ENCODE assay signal across 15 cellular contexts in the genomic region with DNA sequence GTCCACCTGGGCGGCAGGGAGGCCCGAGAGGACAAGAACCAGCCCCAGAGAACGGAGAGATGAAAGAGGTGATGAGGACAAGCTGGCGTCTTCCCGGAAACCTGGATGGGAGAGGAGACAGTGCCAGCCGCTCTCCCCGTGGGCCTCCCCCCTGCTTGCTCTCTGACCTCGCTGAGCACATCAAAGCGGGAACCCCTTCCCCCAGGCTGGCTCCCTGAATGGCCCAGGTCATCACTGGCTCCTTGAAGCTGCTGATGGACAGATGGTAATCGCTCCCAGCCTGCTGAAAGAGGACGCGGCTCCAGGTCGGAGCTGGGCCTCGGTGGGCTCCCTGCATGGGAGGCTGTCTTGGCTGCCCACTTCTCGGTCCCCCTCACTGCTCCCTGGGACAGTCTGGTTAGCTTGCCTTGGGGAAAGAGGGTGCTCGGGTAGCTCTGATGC. TPM values are rescaled to one million over a fixed set of nuclear protein-coding genes. Genes with fewer than 3 reads are reported as not detected.
DNase-seq lines count a peak whose midpoint lies in the region; ATAC-seq and TF ChIP-seq lines count a peak whose summit lies in the region.
"Had no signal": no experiment of that assay in that cellular context is flagged by ENCODE, and none has a peak within 500 bp of the region (broad histone marks: within the 10 kb centered on the region; RNA-seq: fewer than 3 reads in every experiment).

No MANE protein-coding gene starts in this region.

- TF ChIP-seq CTCF in WTC11 (IDR thresholded peaks at IDR 0.05) (no peak), nephron progenitor cell (IDR thresholded peaks at IDR 0.05) (no peak)

- H3K36me3 ChIP-seq in H7 (replicated peaks; ENCODE audit: control insufficient read depth, insufficient read depth, low read length) (peaks cover 21% of the 10 kb centered on the region), subcutaneous abdominal adipose tissue (ENCODE audit: control insufficient read depth in 5 of 5, insufficient read depth in 5 of 5, low read length in 5 of 5) (peaks cover 0 to 73% (median 45%) of the 10 kb centered on the region in 5 donors)

- H3K4me3 ChIP-seq in H7 (ENCODE audit: insufficient read depth, low read depth, low read length), result no peak overlapping the region
- no peak overlapping the region for H3K4me3 ChIP-seq in subcutaneous abdominal adipose tissue (ENCODE audit: low read depth in 1 of 5, low read length in 5 of 5)
- H3K4me3 ChIP-seq: GM23338 had no signal

- POLR2A ChIA-PET in WTC11 (lab: Charles Lee), result interaction anchor here (1.1 kb wide), 1 partner anchor 251 kb away, joined by 4 read pairs; no protein-coding TSS in a partner anchor

- H3K9ac ChIP-seq in subcutaneous abdominal adipose tissue (ENCODE audit: low read length in 5 of 5), result no peak overlapping the region

- H3K4me1 Mint-ChIP-seq in WTC11, result peaks cover 2% of the 10 kb centered on the region; the same call in 1 of the 2 replicates
- H3K4me1 Mint-ChIP-seq in nephron progenitor cell, result peaks cover 43% of the 10 kb centered on the region
- H3K4me1 Mint-ChIP-seq in stimulated activated effector memory CD8-positive, alpha-beta T cell treated with anti-CD3 and anti-CD28 coated beads, Interleukin-12 subunit alpha, Interleukin-12 subunit beta, amount 100 ng/mL, for 72 hours, result peaks cover 9% of the 10 kb centered on the region

- H3K9me3 ChIP-seq in subcutaneous abdominal adipose tissue (ENCODE audit: control insufficient read depth in 5 of 5, low read length in 5 of 5), result peaks cover 0 to 5% (median 0%) of the 10 kb centered on the region in 5 donors

- H3K36me3 Mint-ChIP-seq in WTC11 (peaks cover 48% of the 10 kb centered on the region), nephron progenitor cell (ENCODE audit: low read depth) (peaks cover 65% of the 10 kb centered on the region)
- H3K36me3 Mint-ChIP-seq in stimulated activated effector memory CD8-positive, alpha-beta T cell treated with anti-CD3 and anti-CD28 coated beads, Interleukin-12 subunit alpha, Interleukin-12 subunit beta, amount 100 ng/mL, for 72 hours, result peaks cover 51% of the 10 kb centered on the region

- H3K27ac Mint-ChIP-seq in WTC11 (no peak overlapping the region), nephron progenitor cell (no peak overlapping the region)
- no peak overlapping the region for H3K27ac Mint-ChIP-seq in stimulated activated effector memory CD8-positive, alpha-beta T cell treated with anti-CD3 and anti-CD28 coated beads, Interleukin-12 subunit alpha, Interleukin-12 subunit beta, amount 100 ng/mL, for 72 hours
- H3K27ac Mint-ChIP-seq: CD4-positive, alpha-beta T cell; GM23338; HFFc6; IgD-negative memory B cell had no signal

- H3K4me3 Mint-ChIP-seq in WTC11 (no peak overlapping the region), nephron progenitor cell (no peak overlapping the region)
- no peak overlapping the region for H3K4me3 Mint-ChIP-seq in stimulated activated effector memory CD8-positive, alpha-beta T cell treated with anti-CD3 and anti-CD28 coated beads, Interleukin-12 subunit alpha, Interleukin-12 subunit beta, amount 100 ng/mL, for 72 hours
- H3K4me3 Mint-ChIP-seq: CD4-positive, alpha-beta T cell; GM23338; HFFc6; IgD-negative memory B cell had no signal

- H3K4me1 ChIP-seq in subcutaneous abdominal adipose tissue (ENCODE audit: control insufficient read depth in 5 of 5, insufficient read depth in 5 of 5, low read length in 5 of 5), result peaks cover 0 to 23% (median 16%) of the 10 kb centered on the region in 5 donors
- H3K4me1 ChIP-seq: Caco-2 had no signal

- H3K27me3 ChIP-seq in H7 (ENCODE audit: control insufficient read depth, insufficient read depth, low read length) (no peaks in the 10 kb centered on the region), subcutaneous abdominal adipose tissue (ENCODE audit: control insufficient read depth in 5 of 5, insufficient read depth in 4 of 5, low read length in 5 of 5) (no peaks in the 10 kb centered on the region)

- peak overlapping the region; percentile 54 for H3K27ac ChIP-seq in subcutaneous abdominal adipose tissue (ENCODE audit: low read depth, low read length)
- H3K27ac ChIP-seq: C4-2B had no signal

- CTCF ChIA-PET in WTC11 (lab: Charles Lee), result interaction anchor here (0.9 to 2.0 kb wide), 11 partner anchors 11 to 290 kb away, joined by 3 to 22 read pairs (median 7); partner anchors contain the start of genes CDON, DDX25 and PUS3

- H3K9me3 Mint-ChIP-seq in WTC11 (peaks cover 18% of the 10 kb centered on the region), nephron progenitor cell (peaks cover 26% of the 10 kb centered on the region)
- H3K9me3 Mint-ChIP-seq in stimulated activated effector memory CD8-positive, alpha-beta T cell treated with anti-CD3 and anti-CD28 coated beads, Interleukin-12 subunit alpha, Interleukin-12 subunit beta, amount 100 ng/mL, for 72 hours, result no peaks in the 10 kb centered on the region

- ATAC-seq in WTC11 (no peak), HG03469 (IDR thresholded peaks at IDR 0.05; ENCODE audit: unreplicated experiment) (no peak)
- ATAC-seq in stimulated activated effector memory CD8-positive, alpha-beta T cell treated with anti-CD3 and anti-CD28 coated beads, Interleukin-12 subunit alpha, Interleukin-12 subunit beta, amount 100 ng/mL, for 72 hours, result no peak
- ATAC-seq: HCT116 had no signal

- DNase-seq in H7 (peak; percentile 34), WTC11 (ENCODE audit: low spot score) (no peak), nephron progenitor cell (peak; percentile 17)
- DNase-seq in stimulated activated effector memory CD8-positive, alpha-beta T cell treated with anti-CD3 and anti-CD28 coated beads, Interleukin-12 subunit alpha, Interleukin-12 subunit beta, amount 100 ng/mL, for 72 hours (ENCODE audit: low spot score in 2 of 2), result no peak
- DNase-seq: ACHN; AML-193; Caco-2; CD4-positive, alpha-beta T cell; HFFc6 had no signal

- H3K27me3 Mint-ChIP-seq in WTC11 (ENCODE audit: low read depth), result no peaks in the 10 kb centered on the region
- H3K27me3 Mint-ChIP-seq in nephron progenitor cell (ENCODE audit: low read depth, poor library complexity), result no peaks in the 10 kb centered on the region
- H3K27me3 Mint-ChIP-seq: CD4-positive, alpha-beta T cell; IgD-negative memory B cell had no signal

TF ChIP-seq in WTC11, 78 proteins besides CTCF, POLR2A, EP300 and RAD21:
- no peak for TF ChIP-seq NR1H2 (CRISPR knock-in tag; IDR thresholded peaks at IDR 0.05)
- TF ChIP-seq GABPB1 (CRISPR knock-in tag; IDR thresholded peaks at IDR 0.05), result 0 out of 2 replicates have a peak, but pooled peaks have one; percentile 16

RNA-seq across cellular contexts. Expression of gene RPUSD4, which starts 18.4 kb away (rescaled TPM):
- total RNA-seq in H7 (2014; rRNA removed; shearing (Covaris generic)), result 41.5 and 43.6 TPM in 2 replicates
- 43.8 to 46.6 TPM (median 45.0 TPM) in 3 replicates for total RNA-seq in WTC11 (2021)

RNA-seq across cellular contexts. Expression of gene FAM118B, which starts 18.5 kb away (rescaled TPM):
- 50.8 and 53.2 TPM in 2 replicates for total RNA-seq in H7 (2014; rRNA removed; shearing (Covaris generic))
- 33.1 to 35.3 TPM (median 33.2 TPM) in 3 replicates for total RNA-seq in WTC11 (2021)

Comparison
In these comparisons a context has a peak if more than half of its experiments do, and no peak if none do; other contexts are left out.
1. DNase-seq: peak in H7 (single experiment) and nephron progenitor cell (single experiment); none in WTC11 (single experiment) and stimulated activated effector memory CD8-positive, alpha-beta T cell treated with anti-CD3 and anti-CD28 coated beads, Interleukin-12 subunit alpha, Interleukin-12 subunit beta, amount 100 ng/mL, for 72 hours (0 of 2).